1 cellular context compared by ENCODE assay signal in the genomic region with DNA sequence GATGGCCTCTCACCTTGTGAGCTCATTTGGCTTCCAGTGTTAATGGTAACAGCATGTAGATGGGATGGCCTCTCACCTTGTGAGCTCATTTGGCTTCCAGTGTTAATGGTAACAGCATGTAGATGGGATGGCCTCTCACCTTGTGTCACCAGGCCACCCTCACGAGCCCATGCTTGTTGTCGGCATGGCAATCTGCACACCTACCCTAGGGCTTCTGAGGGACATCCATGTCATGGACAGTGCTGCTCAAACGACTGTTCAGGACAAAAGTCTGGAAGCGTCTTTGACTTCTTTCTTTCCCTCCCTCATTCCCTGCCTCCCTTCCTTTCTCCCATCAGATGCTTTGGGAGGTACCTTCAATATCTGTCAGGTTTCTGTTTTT. TPM values are rescaled to one million over a fixed set of nuclear protein-coding genes. Genes with fewer than 3 reads are reported as not detected.
"Had no signal": no experiment of that assay in that cellular context is flagged by ENCODE, and none has a peak within 500 bp of the region (broad histone marks: within the 10 kb centered on the region; RNA-seq: fewer than 3 reads in every experiment).

No MANE protein-coding gene starts in this region.

RNA-seq across cellular contexts. Expression of gene RSAD2, which starts 58.1 kb away (rescaled TPM):
- total RNA-seq: osteocyte had no signal
